8 cellular contexts compared by ENCODE assay signal in the genomic region with DNA sequence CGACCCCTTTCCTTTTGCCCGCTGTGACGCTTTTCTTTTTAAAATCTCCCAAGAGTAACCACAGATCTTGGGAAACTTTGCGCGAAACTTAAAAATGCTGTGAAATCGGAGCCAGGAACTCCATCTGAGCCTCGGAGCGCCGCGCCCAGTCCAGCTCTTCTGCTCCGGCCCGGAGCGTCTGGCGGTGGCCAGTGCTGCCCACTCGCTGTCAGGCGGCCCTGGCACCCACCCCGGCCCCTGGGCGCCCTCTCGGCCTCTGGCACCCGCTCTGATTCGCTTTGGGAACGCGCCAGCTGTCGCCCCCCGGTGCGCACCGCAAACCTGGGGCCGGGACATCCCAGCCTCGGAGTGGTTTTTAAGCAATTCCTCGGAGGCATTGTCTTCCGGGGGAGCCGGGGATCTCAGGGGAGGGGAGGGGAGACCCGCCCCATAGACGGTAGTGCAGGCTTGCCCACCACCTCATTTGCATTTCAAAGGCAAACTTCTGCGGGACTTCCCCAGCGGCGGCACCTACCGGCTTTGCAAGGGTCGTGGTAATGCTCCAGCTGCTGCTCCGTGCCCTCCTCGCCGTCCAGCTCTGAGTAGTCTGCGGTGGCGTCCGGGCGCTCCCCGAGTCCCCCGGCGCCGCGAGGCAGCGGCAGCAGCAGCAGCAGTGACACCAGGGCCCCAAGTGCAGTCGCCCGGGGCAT. TPM values are rescaled to one million over a fixed set of nuclear protein-coding genes. Genes with fewer than 3 reads are reported as not detected.
DNase-seq lines count a peak whose midpoint lies in the region; ATAC-seq and TF ChIP-seq lines count a peak whose summit lies in the region.

No MANE protein-coding gene starts in this region.

- peak overlapping the region; percentile 69 for H3K4me3 Mint-ChIP-seq in activated naive CD8-positive, alpha-beta T cell treated with anti-CD3 and anti-CD28 coated beads, Interleukin-2, amount 10 ng/mL, durations not matched to agents 7 days and 5 days

- ATAC-seq in GM19395 (IDR thresholded peaks at IDR 0.05; ENCODE audit: unreplicated experiment), result peak; percentile 44
- ATAC-seq in activated naive CD8-positive, alpha-beta T cell treated with anti-CD3 and anti-CD28 coated beads, Interleukin-2, amount 10 ng/mL, durations not matched to agents 7 days and 5 days (ENCODE audit: low read depth), result no peak

- peak overlapping the region; percentile 62 for H3K9ac ChIP-seq in Karpas-422 (ENCODE audit: low read length)

- no peak overlapping the region for H3K27ac ChIP-seq in Karpas-422 (ENCODE audit: low read length)

- peaks cover 21% of the 10 kb centered on the region for H3K4me1 ChIP-seq in Karpas-422 (ENCODE audit: low read length)

- peaks cover 17% of the 10 kb centered on the region; the same call in 1 of the 2 replicates for H4K20me1 ChIP-seq in Karpas-422 (ENCODE audit: insufficient read depth, low read depth, low read length)

- TF ChIP-seq CTCF in BJ (IDR thresholded peaks at IDR 0.05; ENCODE audit: insufficient read depth, low read depth, low read length), result no peak

- H2AFZ ChIP-seq in Karpas-422 (ENCODE audit: low read length), result no peak overlapping the region

- peak overlapping the region; percentile 87 for H3K4me2 ChIP-seq in Karpas-422 (ENCODE audit: low read depth, low read length, poor library complexity, severe bottlenecking)

- no peaks in the 10 kb centered on the region for H3K79me2 ChIP-seq in Karpas-422 (ENCODE audit: low read length)

- H3K9me2 ChIP-seq in Karpas-422 (replicated peaks; ENCODE audit: insufficient read depth, low read length), result no peaks in the 10 kb centered on the region

- no peak for DNase-seq in BJ (ENCODE audit: low read depth)
- peak; percentile 63 for DNase-seq in Karpas-422
- DNase-seq in activated naive CD8-positive, alpha-beta T cell treated with anti-CD3 and anti-CD28 coated beads, Interleukin-2, amount 10 ng/mL, durations not matched to agents 7 days and 5 days, result no peak
- DNase-seq in stimulated activated CD4-positive, alpha-beta T cell treated with anti-CD3 and anti-CD28 coated beads, Interleukin-4, amount 100 ng/mL, for 4 hours, result peak; percentile 18 to 44
- DNase-seq in Kasumi-1 (lab: John Stamatoyannopoulos, UW), result no peak
- DNase-seq in COLO668 (lab: John Stamatoyannopoulos, UW; ENCODE audit: unreplicated experiment), result no peak

- H3K9me3 ChIP-seq in Karpas-422 (ENCODE audit: low read length), result no peaks in the 10 kb centered on the region

- CTCF ChIA-PET in BJ (lab: Yijun Ruan, JAX), result interaction anchor here (0.8 to 4.2 kb wide), 17 partner anchors 10 to 143 kb away, joined by 3 to 38 read pairs (median 4); no protein-coding TSS in a partner anchor

- H3K36me3 ChIP-seq in BJ (ENCODE audit: control insufficient read depth, insufficient read depth, low read length), result no peaks in the 10 kb centered on the region
- no peaks in the 10 kb centered on the region for H3K36me3 ChIP-seq in Karpas-422 (ENCODE audit: insufficient read depth, low read length)

- peaks cover 4% of the 10 kb centered on the region; the same call in 1 of the 2 replicates for H3K27me3 ChIP-seq in BJ (ENCODE audit: control insufficient read depth, insufficient read depth, low read length)
- no peaks in the 10 kb centered on the region for H3K27me3 ChIP-seq in Karpas-422 (ENCODE audit: low read length)

- peak overlapping the region; percentile 46 for H3K4me3 ChIP-seq in BJ (ENCODE audit: low read depth, low read length)
- H3K4me3 ChIP-seq in Karpas-422 (ENCODE audit: low read length), result peak overlapping the region; percentile 69
- peak overlapping the region; percentile 39 for H3K4me3 ChIP-seq in iPS-11a (ENCODE audit: low read depth, low read length)

- H3K27ac Mint-ChIP-seq in activated naive CD8-positive, alpha-beta T cell treated with anti-CD3 and anti-CD28 coated beads, Interleukin-2, amount 10 ng/mL, durations not matched to agents 7 days and 5 days, result no peak overlapping the region

- no peaks in the 10 kb centered on the region for H3K9me3 Mint-ChIP-seq in activated naive CD8-positive, alpha-beta T cell treated with anti-CD3 and anti-CD28 coated beads, Interleukin-2, amount 10 ng/mL, durations not matched to agents 7 days and 5 days

- H3K36me3 Mint-ChIP-seq in activated naive CD8-positive, alpha-beta T cell treated with anti-CD3 and anti-CD28 coated beads, Interleukin-2, amount 10 ng/mL, durations not matched to agents 7 days and 5 days, result peaks cover 4% of the 10 kb centered on the region

- POLR2A ChIA-PET in BJ (lab: Charles Lee), result interaction anchor here (0.6 kb wide), 1 partner anchor 397 kb away, joined by 3 read pairs; no protein-coding TSS in a partner anchor
- POLR2A ChIA-PET in activated naive CD8-positive, alpha-beta T cell treated with anti-CD3 and anti-CD28 coated beads, Interleukin-2, amount 10 ng/mL, durations not matched to agents 7 days and 5 days (lab: Charles Lee), result interaction anchor here (1.2 to 1.3 kb wide), 2 partner anchors 10 to 74 kb away, joined by 3 read pairs; no protein-coding TSS in a partner anchor

- H3K27me3 Mint-ChIP-seq in activated naive CD8-positive, alpha-beta T cell treated with anti-CD3 and anti-CD28 coated beads, Interleukin-2, amount 10 ng/mL, durations not matched to agents 7 days and 5 days, result peaks cover 54% of the 10 kb centered on the region

- peaks cover 14% of the 10 kb centered on the region for H3K4me1 Mint-ChIP-seq in activated naive CD8-positive, alpha-beta T cell treated with anti-CD3 and anti-CD28 coated beads, Interleukin-2, amount 10 ng/mL, durations not matched to agents 7 days and 5 days

RNA-seq across cellular contexts. Expression of gene TLL2, which starts 0.6 kb away (rescaled TPM):
- 0.05 and 0.06 TPM in 2 replicates for polyA plus RNA-seq in BJ (2011; rRNA removed)
- polyA minus RNA-seq in BJ (2011; rRNA and poly(A)+ RNA removed), result 0.10 TPM in 1 of 2 replicates, not detected in the other
- total RNA-seq in Karpas-422 (2014; rRNA removed; shearing (Covaris generic); ENCODE audit: low replicate concordance), result not detected in 2 replicates
- total RNA-seq in activated naive CD8-positive, alpha-beta T cell treated with anti-CD3 and anti-CD28 coated beads, Interleukin-2, amount 10 ng/mL, durations not matched to agents 7 days and 5 days, result not detected

Comparison
In these comparisons a context has a peak if more than half of its experiments do, and no peak if none do; other contexts are left out.
1. DNase-seq: peak in Karpas-422 (single experiment) and stimulated activated CD4-positive, alpha-beta T cell treated with anti-CD3 and anti-CD28 coated beads, Interleukin-4, amount 100 ng/mL, for 4 hours (2 of 2); none in BJ (single experiment), activated naive CD8-positive, alpha-beta T cell treated with anti-CD3 and anti-CD28 coated beads, Interleukin-2, amount 10 ng/mL, durations not matched to agents 7 days and 5 days (single experiment), Kasumi-1 (0 of 2) and COLO668 (single experiment).
2. Peak in every context shown above with its lines, with median percentiles within 50 percentile points of each other: H3K4me3 ChIP-seq.